Comparison of ENCODE assay signal across 10 cellular contexts in genomic region chr7:11427686-11428273, GRCh38.
DNase-seq lines count a peak whose midpoint lies in the region; ATAC-seq and TF ChIP-seq lines count a peak whose summit lies in the region.
"Had no signal": no experiment of that assay in that cellular context is flagged by ENCODE, and none has a peak within 500 bp of the region (broad histone marks: within the 10 kb centered on the region; RNA-seq: fewer than 3 reads in every experiment).

No MANE protein-coding gene starts in this region.

- no peak overlapping the region for H3K27ac Mint-ChIP-seq in activated CD4-positive, alpha-beta T cell treated with anti-CD3 and anti-CD28 coated beads, Interleukin-2, amount 10 ng/mL, durations not matched to agents 7 days and 5 days
- H3K27ac Mint-ChIP-seq: activated naive CD8-positive, alpha-beta T cell had no signal

- no peaks in the 10 kb centered on the region for H3K4me1 ChIP-seq in tibial nerve

- H3K36me3 Mint-ChIP-seq in activated CD4-positive, alpha-beta T cell treated with anti-CD3 and anti-CD28 coated beads, Interleukin-2, amount 10 ng/mL, durations not matched to agents 7 days and 5 days (ENCODE audit: low read depth): no peaks in the 10 kb centered on the region
- H3K36me3 Mint-ChIP-seq: activated naive CD8-positive, alpha-beta T cell had no signal

- no peak for TF ChIP-seq POLR2A in tibial nerve (IDR thresholded peaks at IDR 0.05)

- H3K27me3 Mint-ChIP-seq in activated CD4-positive, alpha-beta T cell treated with anti-CD3 and anti-CD28 coated beads, Interleukin-2, amount 10 ng/mL, durations not matched to agents 7 days and 5 days: no peaks in the 10 kb centered on the region
- H3K27me3 Mint-ChIP-seq: activated naive CD8-positive, alpha-beta T cell had no signal

- peak; percentile 69 for ATAC-seq in HG02678 (IDR thresholded peaks at IDR 0.05; ENCODE audit: unreplicated experiment)

- DNase-seq in NCI-H510A treated with DMSO at 0.1 percent for 48 hours (lab: John Stamatoyannopoulos, UW): peak; percentile 48
- DNase-seq in NCI-H510A (lab: John Stamatoyannopoulos, UW): no peak
- peak; percentile 32 for DNase-seq in NCI-H2029 treated with DMSO at 0.1 percent for 48 hours (lab: John Stamatoyannopoulos, UW)
- DNase-seq in amniotic epithelial cell (ENCODE audit: low read depth): peak; percentile 80
- peak; percentile 65 for DNase-seq in iPS-NIHi11 (ENCODE audit: low spot score)
- peak in 1 of 2 donors; percentile 23 for DNase-seq in tibial nerve (ENCODE audit: low spot score in 2 of 2)
- no peak for DNase-seq in activated CD4-positive, alpha-beta T cell treated with anti-CD3 and anti-CD28 coated beads, Interleukin-2, amount 10 ng/mL, durations not matched to agents 7 days and 5 days

- POLR2A ChIA-PET in activated CD4-positive, alpha-beta T cell treated with anti-CD3 and anti-CD28 coated beads, Interleukin-2, amount 10 ng/mL, durations not matched to agents 7 days and 5 days (lab: Charles Lee): no interaction called here

- no peaks in the 10 kb centered on the region for H3K9me3 Mint-ChIP-seq in activated CD4-positive, alpha-beta T cell treated with anti-CD3 and anti-CD28 coated beads, Interleukin-2, amount 10 ng/mL, durations not matched to agents 7 days and 5 days

- CTCF ChIA-PET in activated CD4-positive, alpha-beta T cell treated with anti-CD3 and anti-CD28 coated beads, Interleukin-2, amount 10 ng/mL, durations not matched to agents 7 days and 5 days (lab: Charles Lee): interaction anchor here (0.6 kb wide), 1 partner anchor 490 kb away, joined by 3 read pairs; no protein-coding TSS in a partner anchor

- peaks cover 0 to 8% (median 0%) of the 10 kb centered on the region in 3 donors for H3K36me3 ChIP-seq in tibial nerve
- H3K36me3 ChIP-seq: BLaER1 treated with 17β-estradiol and CSF1 and Interleukin-3, amounts not matched to agents 10 nM and 100 nM had no signal

- 0% methylated on average over 1 of the region's 1 CpG for WGBS in tibial nerve, 2 donors

- H3K4me3 Mint-ChIP-seq in activated CD4-positive, alpha-beta T cell treated with anti-CD3 and anti-CD28 coated beads, Interleukin-2, amount 10 ng/mL, durations not matched to agents 7 days and 5 days: no peak overlapping the region
- H3K4me3 Mint-ChIP-seq: activated naive CD8-positive, alpha-beta T cell had no signal

- H3K9me3 ChIP-seq in tibial nerve: no peaks in the 10 kb centered on the region

- no peak overlapping the region for H3K4me3 ChIP-seq in tibial nerve
- H3K4me3 ChIP-seq: BLaER1 treated with 17β-estradiol and CSF1 and Interleukin-3, amounts not matched to agents 10 nM and 100 nM had no signal

- H3K27ac ChIP-seq in tibial nerve: no peak overlapping the region

- no peaks in the 10 kb centered on the region for H3K4me1 Mint-ChIP-seq in activated CD4-positive, alpha-beta T cell treated with anti-CD3 and anti-CD28 coated beads, Interleukin-2, amount 10 ng/mL, durations not matched to agents 7 days and 5 days

- H3K27me3 ChIP-seq in tibial nerve: no peaks in the 10 kb centered on the region
- H3K27me3 ChIP-seq: BLaER1 treated with 17β-estradiol and CSF1 and Interleukin-3, amounts not matched to agents 10 nM and 100 nM had no signal

- peak in 1 of 2 donors; percentile 49 for TF ChIP-seq EP300 in tibial nerve (IDR thresholded peaks at IDR 0.05)

- peak; percentile 48 to 71 (median 67) for TF ChIP-seq CTCF in tibial nerve (IDR thresholded peaks at IDR 0.05)

Comparison
In these comparisons a context has a peak if more than half of its experiments do, and no peak if none do; other contexts are left out.
1. DNase-seq: peak in NCI-H510A treated with DMSO at 0.1 percent for 48 hours (single experiment), NCI-H2029 treated with DMSO at 0.1 percent for 48 hours (single experiment), amniotic epithelial cell (single experiment) and iPS-NIHi11 (single experiment); none in NCI-H510A (single experiment) and activated CD4-positive, alpha-beta T cell treated with anti-CD3 and anti-CD28 coated beads, Interleukin-2, amount 10 ng/mL, durations not matched to agents 7 days and 5 days (single experiment).